8 cellular contexts compared by ENCODE assay signal in the genomic region with DNA sequence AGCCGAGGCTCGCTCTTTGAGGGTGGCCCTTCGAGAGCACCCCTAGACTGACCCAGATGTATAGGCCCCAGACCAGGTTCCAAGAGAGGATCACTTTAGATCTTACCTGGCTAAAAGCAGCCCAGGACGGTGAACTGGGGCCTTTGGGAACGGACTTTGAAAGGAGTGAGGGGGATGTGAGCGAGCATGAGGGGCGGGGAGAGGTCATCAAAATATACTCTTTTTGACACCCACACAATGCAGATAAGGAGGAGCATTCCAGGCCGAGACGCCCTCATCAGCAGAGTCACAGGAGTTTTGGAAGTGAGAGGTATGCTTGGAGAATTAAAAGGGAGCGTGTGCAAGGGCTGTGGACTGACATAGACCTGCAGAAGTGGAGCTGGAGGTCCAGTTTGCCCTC. TPM values are rescaled to one million over a fixed set of nuclear protein-coding genes. Genes with fewer than 3 reads are reported as not detected.
DNase-seq lines count a peak whose midpoint lies in the region; ATAC-seq and TF ChIP-seq lines count a peak whose summit lies in the region.

No MANE protein-coding gene starts in this region.

- H3K4me1 ChIP-seq in adrenal gland (replicated peaks in 1 of 2), result peaks cover 0 to 15% of the 10 kb centered on the region in 2 donors
- peaks cover 4 to 35% (median 25%) of the 10 kb centered on the region in 4 donors for H3K4me1 ChIP-seq in liver (ENCODE audit: control insufficient read depth in 4 of 4, insufficient read depth in 4 of 4, low read length in 3 of 4)
- peaks cover 0 to 11% (median 6%) of the 10 kb centered on the region in 4 donors for H3K4me1 ChIP-seq in tibial artery

- no peaks in the 10 kb centered on the region for H3K9me3 Mint-ChIP-seq in activated CD4-positive, alpha-beta T cell treated with anti-CD3 and anti-CD28 coated beads, Interleukin-2, amount 10 ng/mL, durations not matched to agents 7 days and 5 days

- peak overlapping the region; percentile 85 for H3K4me3 Mint-ChIP-seq in activated CD4-positive, alpha-beta T cell treated with anti-CD3 and anti-CD28 coated beads, Interleukin-2, amount 10 ng/mL, durations not matched to agents 7 days and 5 days

- H3K4me3 ChIP-seq in adrenal gland, result peak overlapping the region in 3 of 4 donors; percentile 40 to 63 (median 45)
- H3K4me3 ChIP-seq in liver (ENCODE audit: low read depth in 1 of 3, low read length in 3 of 3), result peak overlapping the region; percentile 67 to 89 (median 78)
- peak overlapping the region; percentile 73 to 74 for H3K4me3 ChIP-seq in tibial artery

- ATAC-seq in GM18519 (IDR thresholded peaks at IDR 0.05; ENCODE audit: low FRiP score, unreplicated experiment), result no peak

- CTCF ChIA-PET in activated CD4-positive, alpha-beta T cell treated with anti-CD3 and anti-CD28 coated beads, Interleukin-2, amount 10 ng/mL, durations not matched to agents 7 days and 5 days (lab: Charles Lee), result interaction anchor here (0.7 to 1.0 kb wide), 3 partner anchors 11 to 96 kb away, joined by 3 to 5 read pairs (median 3); no protein-coding TSS in a partner anchor

- WGBS in adrenal gland, 4 donors, result 1 to 39% (median 20%) methylated on average over 6 to 10 of the region's 10 CpGs
- WGBS in liver, result 3% methylated on average over 10 of the region's 10 CpGs

- H3K4me1 Mint-ChIP-seq in activated CD4-positive, alpha-beta T cell treated with anti-CD3 and anti-CD28 coated beads, Interleukin-2, amount 10 ng/mL, durations not matched to agents 7 days and 5 days, result peaks cover 22% of the 10 kb centered on the region

- no peaks in the 10 kb centered on the region for H3K27me3 Mint-ChIP-seq in activated CD4-positive, alpha-beta T cell treated with anti-CD3 and anti-CD28 coated beads, Interleukin-2, amount 10 ng/mL, durations not matched to agents 7 days and 5 days

- TF ChIP-seq POLR2A in adrenal gland (IDR thresholded peaks at IDR 0.05), result no peak

- no peak for DNase-seq in activated CD4-positive, alpha-beta T cell treated with anti-CD3 and anti-CD28 coated beads, Interleukin-2, amount 10 ng/mL, durations not matched to agents 7 days and 5 days
- DNase-seq in activated CD4-positive, alpha-beta T cell treated with anti-CD3 and anti-CD28 coated beads, Interleukin-2, amount 50 U/mL, for 4 hours, result no peak
- no peak for DNase-seq in adrenal gland
- no peak for DNase-seq in tibial artery
- no peak for DNase-seq in NCI-H2227 treated with DMSO at 0.1 percent for 48 hours (lab: John Stamatoyannopoulos, UW)
- no peak for DNase-seq in NCI-H82 (lab: John Stamatoyannopoulos, UW)

- POLR2A ChIA-PET in activated CD4-positive, alpha-beta T cell treated with anti-CD3 and anti-CD28 coated beads, Interleukin-2, amount 10 ng/mL, durations not matched to agents 7 days and 5 days (lab: Charles Lee), result no interaction called here

- H3K9me3 ChIP-seq in adrenal gland (replicated peaks in 1 of 3), result no peaks in the 10 kb centered on the region
- no peaks in the 10 kb centered on the region for H3K9me3 ChIP-seq in liver (ENCODE audit: control insufficient read depth in 4 of 4, low read length in 3 of 4)
- no peaks in the 10 kb centered on the region for H3K9me3 ChIP-seq in tibial artery

- no peaks in the 10 kb centered on the region for H3K36me3 ChIP-seq in adrenal gland (replicated peaks in 1 of 2)
- peaks cover 0 to 3% (median 1%) of the 10 kb centered on the region in 4 donors for H3K36me3 ChIP-seq in liver (ENCODE audit: control insufficient read depth in 4 of 4, insufficient read depth in 3 of 4, low read depth in 1 of 4, low read length in 3 of 4)
- no peaks in the 10 kb centered on the region for H3K36me3 ChIP-seq in tibial artery

- no peak for TF ChIP-seq CTCF in adrenal gland (IDR thresholded peaks at IDR 0.05)
- no peak for TF ChIP-seq CTCF in liver (IDR thresholded peaks at IDR 0.05; ENCODE audit: low read depth, low read length, missing input control)
- no peak for TF ChIP-seq CTCF in tibial artery (IDR thresholded peaks at IDR 0.05)

- peak overlapping the region; percentile 88 for H3K27ac Mint-ChIP-seq in activated CD4-positive, alpha-beta T cell treated with anti-CD3 and anti-CD28 coated beads, Interleukin-2, amount 10 ng/mL, durations not matched to agents 7 days and 5 days

- TF ChIP-seq RAD21 in liver (IDR thresholded peaks at IDR 0.05), result no peak

- H3K9ac ChIP-seq in liver (ENCODE audit: low read depth in 1 of 2, low read length in 2 of 2), result peak overlapping the region in 1 of 2 donors; percentile 89

- H3K27ac ChIP-seq in adrenal gland (peak overlapping the region in 4 of 5 donors; percentile 61 to 90 (median 70)), liver (ENCODE audit: low read depth in 1 of 2, low read length in 2 of 2) (peak overlapping the region; percentile 56 to 77), tibial artery (peak overlapping the region; percentile 66 to 79)

- H3K27me3 ChIP-seq in adrenal gland, result no peaks in the 10 kb centered on the region
- H3K27me3 ChIP-seq in liver (ENCODE audit: control insufficient read depth in 4 of 4, insufficient read depth in 4 of 4, low read length in 3 of 4), result no peaks in the 10 kb centered on the region
- H3K27me3 ChIP-seq in tibial artery, result no peaks in the 10 kb centered on the region

- intact Hi-C loops in adrenal gland (cut with DNase I) (no loop called here), tibial artery (cut with DNase I; ENCODE audit: low total_unique reads) (no loop called here)

- H3K36me3 Mint-ChIP-seq in activated CD4-positive, alpha-beta T cell treated with anti-CD3 and anti-CD28 coated beads, Interleukin-2, amount 10 ng/mL, durations not matched to agents 7 days and 5 days (ENCODE audit: low read depth), result peaks cover 14% of the 10 kb centered on the region

TF ChIP-seq in liver, 16 proteins besides CTCF, POLR2A, EP300 and RAD21 (continues in another document):
- TF ChIP-seq TAF1 (conservative IDR thresholded peaks at IDR 0.05) (no peak), HNF4A (conservative IDR thresholded peaks at IDR 0.05) (no peak), FOXA2 (IDR thresholded peaks at IDR 0.05) (no peak), GABPA (IDR thresholded peaks at IDR 0.05 in 1 of 2, conservative IDR thresholded peaks at IDR 0.05 in 1 of 2) (no peak), JUND (IDR thresholded peaks at IDR 0.05) (no peak), ZBTB33 (IDR thresholded peaks at IDR 0.05) (no peak), RXRA (IDR thresholded peaks at IDR 0.05) (no peak), REST (IDR thresholded peaks at IDR 0.05) (no peak), SP1 (IDR thresholded peaks at IDR 0.05) (no peak)
- TF ChIP-seq, protein P1, sequence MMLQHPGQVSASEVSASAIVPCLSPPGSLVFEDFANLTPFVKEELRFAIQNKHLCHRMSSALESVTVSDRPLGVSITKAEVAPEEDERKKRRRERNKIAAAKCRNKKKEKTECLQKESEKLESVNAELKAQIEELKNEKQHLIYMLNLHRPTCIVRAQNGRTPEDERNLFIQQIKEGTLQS (IDR thresholded peaks at IDR 0.05), result no peak

RNA-seq across cellular contexts. Expression of gene NSDHL, which starts 0.5 kb away (rescaled TPM):
- total RNA-seq in activated CD4-positive, alpha-beta T cell treated with anti-CD3 and anti-CD28 coated beads, Interleukin-2, amount 10 ng/mL, durations not matched to agents 7 days and 5 days, result 10 to 100 TPM; 13.9 TPM
- 100 to 1,000 TPM in 1 of 8 donors, 10 to 100 TPM in 7; 12.9 to 215 (median 23.1) TPM for total RNA-seq in adrenal gland
- 100 to 1,000 TPM in 1 of 3 donors, 10 to 100 TPM in 1, 1 to 10 TPM in 1; 7.1 to 228 (median 21.8) TPM for polyA plus RNA-seq in adrenal gland
- total RNA-seq in liver, result 10 to 100 TPM; 42.6 to 63.6 TPM
- 10 to 100 TPM; 23.8 to 34.6 TPM for polyA plus RNA-seq in liver

RNA-seq across cellular contexts. Expression of gene CETN2, which starts 0.8 kb away (rescaled TPM):
- 10 to 100 TPM in 1 of 2 experiments, 1 to 10 TPM in 1; 9.7 to 12.5 TPM for total RNA-seq in activated CD4-positive, alpha-beta T cell treated with anti-CD3 and anti-CD28 coated beads, Interleukin-2, amount 10 ng/mL, durations not matched to agents 7 days and 5 days
- total RNA-seq in adrenal gland (10 to 100 TPM; 26.8 to 46.2 (median 33.9) TPM), liver (10 to 100 TPM; 10.1 to 24.3 TPM)
- polyA plus RNA-seq in adrenal gland (100 to 1,000 TPM in 1 of 3 donors, 10 to 100 TPM in 2; 33.2 to 170 (median 56.2) TPM), liver (10 to 100 TPM; 10.9 to 16.4 TPM)
